ENCODE assay signal across 16 cellular contexts in genomic region chr2:3146175-3146574, GRCh38.
A peak's percentile ranks its signal among the peaks of the same experiment; 100 is the strongest.
DNase-seq lines count a peak whose midpoint lies in the region; ATAC-seq and TF ChIP-seq lines count a peak whose summit lies in the region.
"Had no signal": no experiment of that assay in that cellular context is flagged by ENCODE, and none has a peak within 500 bp of the region (broad histone marks: within the 10 kb centered on the region; RNA-seq: fewer than 3 reads in every experiment).

No MANE protein-coding gene starts in this region.

- CTCF ChIA-PET in SK-N-SH (lab: Yijun Ruan, JAX) (interaction anchor here (1.2 to 2.6 kb wide), 2 partner anchors 11 to 19 kb away, joined by 3 to 8 read pairs; no protein-coding TSS in a partner anchor), OCI-LY7 (lab: Charles Lee; ENCODE audit: unreplicated experiment) (interaction anchor here (1.1 kb wide), 1 partner anchor 16 kb away, joined by 3 read pairs; no protein-coding TSS in a partner anchor)

- H3K79me2 ChIP-seq in SK-N-SH (ENCODE audit: insufficient read depth) (no peaks in the 10 kb centered on the region), OCI-LY7 (ENCODE audit: insufficient read depth, low read depth, low read length) (no peaks in the 10 kb centered on the region)

- POLR2A ChIA-PET in SK-N-SH (lab: Yijun Ruan, JAX): no interaction called here
- POLR2A ChIA-PET in OCI-LY7 (lab: Charles Lee): interaction anchor here (0.6 to 4.3 kb wide), 6 partner anchors 8 to 1577 kb away, joined by 3 to 16 read pairs (median 6); no protein-coding TSS in a partner anchor

- no peak for TF ChIP-seq EP300 in SK-N-SH (IDR thresholded peaks at IDR 0.05; ENCODE audit: borderline replicate concordance in 1 of 2, low read depth in 1 of 2, low read length in 1 of 2)

- no peaks in the 10 kb centered on the region for H3F3A ChIP-seq in SK-N-SH (replicated peaks; ENCODE audit: insufficient read depth)

- H3K4me1 ChIP-seq in SK-N-SH (ENCODE audit: control insufficient read depth in 1 of 2, insufficient read depth in 2 of 2, low read depth in 1 of 2, low read length in 1 of 2): peaks cover 0 to 16% of the 10 kb centered on the region in 2 experiments; a peak in 1 of 4 replicates
- H3K4me1 ChIP-seq in OCI-LY7 (ENCODE audit: insufficient read depth, low read length, poor library complexity, severe bottlenecking): peaks cover 63% of the 10 kb centered on the region

- H3K27ac ChIP-seq in SK-N-SH (ENCODE audit: low read depth in 2 of 2, low read length in 1 of 2) (peak overlapping the region in 1 of 2 experiments; percentile 3; a peak in 1 of 4 replicates), OCI-LY7 (ENCODE audit: low read depth, low read length, poor library complexity, severe bottlenecking) (peak overlapping the region; percentile 13)
- H3K27ac ChIP-seq: 22Rv1, C4-2B had no signal

- WGBS in SK-N-SH (ENCODE audit: low lambda C conversion rate): 75% methylated on average over 5 of the region's 8 CpGs

- H3K9me2 ChIP-seq in SK-N-SH (no peaks in the 10 kb centered on the region), OCI-LY7 (ENCODE audit: insufficient read depth, low read length) (no peaks in the 10 kb centered on the region)

- intact Hi-C loops in OCI-LY7 (cut with micrococcal nuclease; ENCODE audit: unreplicated experiment): no loop called here
- intact Hi-C loops in posterior vena cava (cut with DNase I): no loop called here

- H3K4me3 ChIP-seq in SK-N-SH (ENCODE audit: low read depth in 2 of 2, low read length in 1 of 2): no peak overlapping the region
- H3K4me3 ChIP-seq in OCI-LY7 (ENCODE audit: low read depth, low read length, poor library complexity, severe bottlenecking): no peak overlapping the region

- H3K27me3 ChIP-seq in SK-N-SH (ENCODE audit: insufficient read depth): no peaks in the 10 kb centered on the region

- no peaks in the 10 kb centered on the region for H3K36me3 ChIP-seq in SK-N-SH (replicated peaks in 1 of 2; ENCODE audit: control insufficient read depth in 1 of 2, insufficient read depth in 2 of 2, low read length in 1 of 2)
- peaks cover 4% of the 10 kb centered on the region; the same call in 1 of the 2 replicates for H3K36me3 ChIP-seq in OCI-LY7 (ENCODE audit: insufficient read depth, low read length)

- TF ChIP-seq CTCF in SK-N-SH (IDR thresholded peaks at IDR 0.05) (no peak), OCI-LY7 (conservative IDR thresholded peaks at IDR 0.05; ENCODE audit: low read length) (no peak)

- BruUV-seq in OCI-LY7 (replicated peaks; lab: Mats Ljungman, UMichigan): no TSS peak

- no peak overlapping the region for H2AFZ ChIP-seq in SK-N-SH (ENCODE audit: low read depth)
- no peak overlapping the region; the same call in 1 of the 2 replicates for H2AFZ ChIP-seq in OCI-LY7 (ENCODE audit: low read length)

- DNase-seq in SK-N-SH (peak; percentile 44), OCI-LY7 (ENCODE audit: low spot score) (peak; percentile 39), mesenteric fat pad (ENCODE audit: low spot score) (peak; percentile 60), posterior vena cava (ENCODE audit: low spot score) (peak; percentile 42), A172 (ENCODE audit: low spot score) (no peak)
- DNase-seq: AML-193; CD4-positive, alpha-beta memory T cell; DMS79 treated with DMSO at 0.1 percent for 48 hours; EL; HCEC 1CT; HFFc6 had no signal

- no peaks in the 10 kb centered on the region for H3K9me3 ChIP-seq in SK-N-SH
- H3K9me3 ChIP-seq in OCI-LY7 (ENCODE audit: low read length): peaks cover 6% of the 10 kb centered on the region; the same call in 1 of the 2 replicates

- H3K4me2 ChIP-seq in SK-N-SH: no peak overlapping the region
- H3K4me2 ChIP-seq in OCI-LY7 (ENCODE audit: low read length): peak overlapping the region; percentile 25; the same call in 1 of the 2 replicates

- no peak for TF ChIP-seq RAD21 in SK-N-SH (IDR thresholded peaks at IDR 0.05; ENCODE audit: low read length)

- H3K9ac ChIP-seq in SK-N-SH: no peak overlapping the region

- H4K20me1 ChIP-seq in SK-N-SH (ENCODE audit: insufficient read depth): no peaks in the 10 kb centered on the region
- H4K20me1 ChIP-seq in OCI-LY7 (ENCODE audit: insufficient read depth, low read length): no peaks in the 10 kb centered on the region

- ATAC-seq in SK-N-SH treated with all-trans-retinoic acid at 6 μM for 48 hours (no peak), GM21825 (IDR thresholded peaks at IDR 0.05; ENCODE audit: unreplicated experiment) (no peak), GM18867 (IDR thresholded peaks at IDR 0.05; ENCODE audit: unreplicated experiment) (no peak)

TF ChIP-seq in SK-N-SH, 30 proteins besides CTCF, POLR2A, EP300 and RAD21:
- TF ChIP-seq RFX5 (IDR thresholded peaks at IDR 0.05; ENCODE audit: low read length) (no peak), FOSL2 (IDR thresholded peaks at IDR 0.05; ENCODE audit: borderline replicate concordance, low read depth) (no peak), TEAD4 (IDR thresholded peaks at IDR 0.05; ENCODE audit: borderline replicate concordance, insufficient read depth) (no peak), TCF12 (IDR thresholded peaks at IDR 0.05) (no peak), FOXM1 (IDR thresholded peaks at IDR 0.05; ENCODE audit: low read depth) (no peak), NFIC (IDR thresholded peaks at IDR 0.05; ENCODE audit: borderline replicate concordance) (no peak), NRF1 (IDR thresholded peaks at IDR 0.05; ENCODE audit: low read depth, low read length) (no peak)

TF ChIP-seq in SK-N-SH treated with all-trans-retinoic acid at 6 μM for 48 hours, 23 proteins besides CTCF, POLR2A, EP300 and RAD21:
- TF ChIP-seq SNAI2 (CRISPR knock-in tag; IDR thresholded peaks at IDR 0.05) (no peak), PPARA (CRISPR knock-in tag; IDR thresholded peaks at IDR 0.05; ENCODE audit: borderline replicate concordance) (no peak), ZNF565 (CRISPR knock-in tag; conservative IDR thresholded peaks at IDR 0.05; ENCODE audit: low read depth) (no peak), ZC3H10 (CRISPR knock-in tag; IDR thresholded peaks at IDR 0.05) (no peak), OSR1 (CRISPR knock-in tag; IDR thresholded peaks at IDR 0.05) (no peak), RARB (CRISPR knock-in tag; IDR thresholded peaks at IDR 0.05) (no peak), ESRRG (CRISPR knock-in tag; IDR thresholded peaks at IDR 0.05) (no peak)
- TF ChIP-seq, protein P1, sequence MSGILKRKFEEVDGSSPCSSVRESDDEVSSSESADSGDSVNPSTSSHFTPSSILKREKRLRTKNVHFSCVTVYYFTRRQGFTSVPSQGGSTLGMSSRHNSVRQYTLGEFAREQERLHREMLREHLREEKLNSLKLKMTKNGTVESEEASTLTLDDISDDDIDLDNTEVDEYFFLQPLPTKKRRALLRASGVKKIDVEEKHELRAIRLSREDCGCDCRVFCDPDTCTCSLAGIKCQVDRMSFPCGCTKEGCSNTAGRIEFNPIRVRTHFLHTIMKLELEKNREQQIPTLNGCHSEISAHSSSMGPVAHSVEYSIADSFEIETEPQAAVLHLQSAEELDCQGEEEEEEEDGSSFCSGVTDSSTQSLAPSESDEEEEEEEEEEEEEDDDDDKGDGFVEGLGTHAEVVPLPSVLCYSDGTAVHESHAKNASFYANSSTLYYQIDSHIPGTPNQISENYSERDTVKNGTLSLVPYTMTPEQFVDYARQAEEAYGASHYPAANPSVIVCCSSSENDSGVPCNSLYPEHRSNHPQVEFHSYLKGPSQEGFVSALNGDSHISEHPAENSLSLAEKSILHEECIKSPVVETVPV (CRISPR knock-in tag; IDR thresholded peaks at IDR 0.05): no peak
